3 cellular contexts compared by ENCODE assay signal in genomic region chr9:126666155-126666803, GRCh38.
A peak's percentile ranks its signal among the peaks of the same experiment; 100 is the strongest.
TF ChIP-seq lines count a peak whose summit lies in the region.

No MANE protein-coding gene starts in this region.

TF ChIP-seq in GM12891, 5 proteins besides CTCF, POLR2A, EP300 and RAD21:
- TF ChIP-seq POLR2AphosphoS5 (IDR thresholded peaks at IDR 0.05; ENCODE audit: low read depth, low read length) (no peak), SPI1 (IDR thresholded peaks at IDR 0.05; ENCODE audit: low read depth, low read length) (peak; percentile 83)

TF ChIP-seq in HEK293, 187 proteins besides CTCF, POLR2A, EP300 and RAD21:
- TF ChIP-seq GLIS1 (tag by site-specific recombination; IDR thresholded peaks at IDR 0.05) (no peak), ZNF133 (tag by site-specific recombination; IDR thresholded peaks at IDR 0.05) (no peak), PRDM1 (tag by site-specific recombination; IDR thresholded peaks at IDR 0.05) (peak; percentile 92), ZNF223 (tag by site-specific recombination; IDR thresholded peaks at IDR 0.05) (no peak)

TF ChIP-seq in H1, 55 proteins besides CTCF, POLR2A, EP300 and RAD21:
- TF ChIP-seq EGR1 (IDR thresholded peaks at IDR 0.05; ENCODE audit: borderline replicate concordance, low read depth, low read length) (no peak), MAFK (IDR thresholded peaks at IDR 0.05; ENCODE audit: low read depth, low read length) (no peak), BCL11A (IDR thresholded peaks at IDR 0.05; ENCODE audit: low read depth in 2 of 2, low read length in 2 of 2) (no peak), TAF7 (optimal IDR thresholded peaks at IDR 0.05; ENCODE audit: borderline replicate concordance, low read depth, low read length) (no peak), FOSL1 (IDR thresholded peaks at IDR 0.05; ENCODE audit: insufficient read depth, low read depth, low read length) (no peak), CHD7 (IDR thresholded peaks at IDR 0.05; ENCODE audit: insufficient replicate concordance, low read length) (no peak), CREB1 (IDR thresholded peaks at IDR 0.05) (no peak)
